In genomic region chr1:151311589-151312331, GRCh38 we compare ENCODE assay signal across 8 cellular contexts.
A peak's percentile ranks its signal among the peaks of the same experiment; 100 is the strongest.
DNase-seq lines count a peak whose midpoint lies in the region; ATAC-seq lines count a peak whose summit lies in the region.

No MANE protein-coding gene starts in this region.

- DNase-seq in GM04504 (ENCODE audit: low read depth) (peak; percentile 99), SW480 (ENCODE audit: low spot score) (peak; percentile 95), inferior parietal cortex (ENCODE audit: extremely low spot score) (peak; percentile 76), NCI-H2196 (lab: John Stamatoyannopoulos, UW; ENCODE audit: unreplicated experiment) (no peak), GM19240 (ENCODE audit: insufficient read length, low spot score) (no peak)
- DNase-seq in stimulated activated CD4-positive, alpha-beta T cell treated with anti-CD3 and anti-CD28 coated beads, Interleukin-15, amount 100 ng/mL, for 1 hour (ENCODE audit: low read depth in 1 of 2, low spot score in 1 of 2), result peak; percentile 38 to 41

- ATAC-seq in HG02678 (IDR thresholded peaks at IDR 0.05; ENCODE audit: unreplicated experiment), result no peak

- H3K27ac ChIP-seq in angular gyrus (ENCODE audit: low read depth, low read length), result peak overlapping the region; percentile 71

Comparison
In these comparisons a context has a peak if more than half of its experiments do, and no peak if none do; other contexts are left out.
1. DNase-seq: peak in GM04504 (single experiment), SW480 (single experiment), inferior parietal cortex (single experiment) and stimulated activated CD4-positive, alpha-beta T cell treated with anti-CD3 and anti-CD28 coated beads, Interleukin-15, amount 100 ng/mL, for 1 hour (2 of 2); none in NCI-H2196 (single experiment) and GM19240 (single experiment).